30 cellular contexts compared by ENCODE assay signal in the genomic region with DNA sequence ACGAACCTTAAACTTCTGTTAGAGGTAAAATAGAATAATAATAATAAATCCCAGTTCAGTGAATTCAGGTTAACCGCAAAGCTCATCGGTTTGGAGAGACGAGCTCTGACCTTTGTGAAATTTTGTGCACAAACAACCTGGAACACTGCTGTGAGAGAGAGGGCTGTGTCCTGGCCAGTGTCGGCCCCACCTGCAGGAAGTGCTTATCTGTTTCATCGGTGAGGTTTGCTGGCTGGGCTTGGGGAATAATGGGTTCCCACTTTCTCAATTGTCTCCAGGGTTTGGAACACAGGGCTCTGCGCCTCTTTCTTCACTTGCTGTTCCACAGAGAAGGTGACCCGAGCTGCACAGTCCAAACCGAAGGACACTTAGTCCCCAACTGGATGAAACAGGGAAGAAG.
"Had no signal": no experiment of that assay in that cellular context is flagged by ENCODE, and none has a peak within 500 bp of the region (broad histone marks: within the 10 kb centered on the region; RNA-seq: fewer than 3 reads in every experiment).

No MANE protein-coding gene starts in this region.

- ATAC-seq: activated CD8-positive, alpha-beta T cell treated with anti-CD3 and anti-CD28 coated beads, Interleukin-2, amount 10 ng/mL, durations not matched to agents 7 days and 5 days; Panc1 had no signal

- H3K27ac Mint-ChIP-seq: activated CD4-positive, alpha-beta T cell treated with anti-CD3 and anti-CD28 coated beads, Interleukin-2, amount 10 ng/mL, durations not matched to agents 24 days and 14 days; activated CD8-positive, alpha-beta T cell treated with anti-CD3 and anti-CD28 coated beads, Interleukin-2, amount 10 ng/mL, durations not matched to agents 7 days and 5 days; activated naive CD4-positive, alpha-beta T cell treated with anti-CD3 and anti-CD28 coated beads, Interleukin-2, amount 50 U/mL, for 24 hours; activated naive CD8-positive, alpha-beta T cell treated with anti-CD3 and anti-CD28 coated beads, Interleukin-2, amount 10 ng/mL, durations not matched to agents 7 days and 5 days; activated T-cell treated with anti-CD3 and anti-CD28 coated beads, Interleukin-2, amount 50 U/mL, for 24 hours; activated T-helper 2 cell treated with anti-CD3 and anti-CD28 coated beads, Interferon-gamma antibody, Interleukin-2, Interleukin-4, amounts not matched to agents 10 μg/mL and 5 μg/mL and 100 μg/mL, durations not matched to agents 14 hours and 24 hours and 36 hours; T-helper 1 cell treated with Interleukin-12 subunit alpha and Interleukin-12 subunit beta and Interleukin-4 antibody, amounts not matched to agents 30 μg/mL and 1 μg/mL, for 36 hours had no signal

- H3K27ac ChIP-seq: ascending aorta, cardiac muscle cell, SJSA1, WERI-Rb-1 had no signal

- H3K4me1 Mint-ChIP-seq: activated CD4-positive, alpha-beta T cell treated with anti-CD3 and anti-CD28 coated beads, Interleukin-2, amount 10 ng/mL, durations not matched to agents 24 days and 14 days; activated naive CD4-positive, alpha-beta T cell treated with anti-CD3 and anti-CD28 coated beads, Interleukin-2, amount 50 U/mL, for 24 hours; activated naive CD8-positive, alpha-beta T cell treated with anti-CD3 and anti-CD28 coated beads, Interleukin-2, amount 10 ng/mL, durations not matched to agents 7 days and 5 days; central memory CD8-positive, alpha-beta T cell had no signal

- H3K4me3 Mint-ChIP-seq: activated CD4-positive, alpha-beta T cell treated with anti-CD3 and anti-CD28 coated beads, Interleukin-2, amount 10 ng/mL, durations not matched to agents 24 days and 14 days; activated CD8-positive, alpha-beta T cell treated with anti-CD3 and anti-CD28 coated beads, Interleukin-2, amount 10 ng/mL, durations not matched to agents 7 days and 5 days; activated naive CD4-positive, alpha-beta T cell treated with anti-CD3 and anti-CD28 coated beads, Interleukin-2, amount 50 U/mL, for 24 hours; activated naive CD8-positive, alpha-beta T cell treated with anti-CD3 and anti-CD28 coated beads, Interleukin-2, amount 10 ng/mL, durations not matched to agents 7 days and 5 days; activated T-cell treated with anti-CD3 and anti-CD28 coated beads, Interleukin-2, amount 50 U/mL, for 24 hours; central memory CD8-positive, alpha-beta T cell; T-helper 1 cell treated with Interleukin-12 subunit alpha and Interleukin-12 subunit beta and Interleukin-4 antibody, amounts not matched to agents 30 μg/mL and 1 μg/mL, for 36 hours had no signal

- H3K9me3 Mint-ChIP-seq: activated CD4-positive, alpha-beta T cell treated with anti-CD3 and anti-CD28 coated beads, Interleukin-2, amount 10 ng/mL, durations not matched to agents 24 days and 14 days; activated naive CD4-positive, alpha-beta T cell treated with anti-CD3 and anti-CD28 coated beads, Interleukin-2, amount 50 U/mL, for 24 hours; activated naive CD8-positive, alpha-beta T cell treated with anti-CD3 and anti-CD28 coated beads, Interleukin-2, amount 10 ng/mL, durations not matched to agents 7 days and 5 days; activated T-cell treated with anti-CD3 and anti-CD28 coated beads, Interleukin-2, amount 50 U/mL, for 24 hours; activated T-helper 2 cell treated with anti-CD3 and anti-CD28 coated beads, Interferon-gamma antibody, Interleukin-2, Interleukin-4, amounts not matched to agents 10 μg/mL and 5 μg/mL and 100 μg/mL, durations not matched to agents 14 hours and 24 hours and 36 hours; central memory CD8-positive, alpha-beta T cell; T-helper 1 cell treated with Interleukin-12 subunit alpha and Interleukin-12 subunit beta and Interleukin-4 antibody, amounts not matched to agents 30 μg/mL and 1 μg/mL, for 36 hours had no signal

- H3K9me3 ChIP-seq: ascending aorta, SJSA1, SK-N-SH had no signal

- H3K4me3 ChIP-seq: ascending aorta, cardiac muscle cell, SJSA1 had no signal

- H3K36me3 Mint-ChIP-seq: activated naive CD4-positive, alpha-beta T cell treated with anti-CD3 and anti-CD28 coated beads, Interleukin-2, amount 50 U/mL, for 24 hours; activated naive CD8-positive, alpha-beta T cell treated with anti-CD3 and anti-CD28 coated beads, Interleukin-2, amount 10 ng/mL, durations not matched to agents 7 days and 5 days had no signal

- DNase-seq: activated CD4-positive, alpha-beta T cell treated with anti-CD3 and anti-CD28 coated beads, Interleukin-2, amount 10 ng/mL, durations not matched to agents 24 days and 14 days; activated CD4-positive, alpha-beta T cell treated with anti-CD3 and anti-CD28 coated beads, Interleukin-2, amount 50 U/mL, for 48 hours; activated CD4-positive, CD25-positive, alpha-beta regulatory T cell; activated CD8-positive, alpha-beta T cell treated with anti-CD3 and anti-CD28 coated beads, Interleukin-2, amount 10 ng/mL, durations not matched to agents 7 days and 5 days; activated gamma-delta T cell; activated naive CD4-positive, alpha-beta T cell treated with Interleukin-2 at 50 U/mL for 16 hours; activated naive CD8-positive, alpha-beta T cell treated with anti-CD3 and anti-CD28 coated beads, Interleukin-2, amount 10 ng/mL, durations not matched to agents 7 days and 5 days; activated T-cell treated with anti-CD3 and anti-CD28 coated beads, Interleukin-2, amount 50 U/mL, for 24 hours; amygdala; Kasumi-1; KG1; MM.1S; MV-4-11; NCI-H1092; NCI-H1436 treated with DMSO at 0.1 percent for 48 hours; NCI-H1694 treated with DMSO at 0.1 percent for 48 hours; NCI-H2029; NCI-H345; NCI-H524 treated with DMSO at 0.1 percent for 48 hours; SHP77 treated with DMSO at 0.1 percent for 48 hours; SK-N-SH; WERI-Rb-1 had no signal

- H3K27me3 ChIP-seq: ascending aorta had no signal

- H3K36me3 ChIP-seq: ascending aorta, cardiac muscle cell, SJSA1, WERI-Rb-1 had no signal

- H3K4me1 ChIP-seq: ascending aorta, SJSA1 had no signal
